23 cellular contexts compared by ENCODE assay signal in the genomic region with DNA sequence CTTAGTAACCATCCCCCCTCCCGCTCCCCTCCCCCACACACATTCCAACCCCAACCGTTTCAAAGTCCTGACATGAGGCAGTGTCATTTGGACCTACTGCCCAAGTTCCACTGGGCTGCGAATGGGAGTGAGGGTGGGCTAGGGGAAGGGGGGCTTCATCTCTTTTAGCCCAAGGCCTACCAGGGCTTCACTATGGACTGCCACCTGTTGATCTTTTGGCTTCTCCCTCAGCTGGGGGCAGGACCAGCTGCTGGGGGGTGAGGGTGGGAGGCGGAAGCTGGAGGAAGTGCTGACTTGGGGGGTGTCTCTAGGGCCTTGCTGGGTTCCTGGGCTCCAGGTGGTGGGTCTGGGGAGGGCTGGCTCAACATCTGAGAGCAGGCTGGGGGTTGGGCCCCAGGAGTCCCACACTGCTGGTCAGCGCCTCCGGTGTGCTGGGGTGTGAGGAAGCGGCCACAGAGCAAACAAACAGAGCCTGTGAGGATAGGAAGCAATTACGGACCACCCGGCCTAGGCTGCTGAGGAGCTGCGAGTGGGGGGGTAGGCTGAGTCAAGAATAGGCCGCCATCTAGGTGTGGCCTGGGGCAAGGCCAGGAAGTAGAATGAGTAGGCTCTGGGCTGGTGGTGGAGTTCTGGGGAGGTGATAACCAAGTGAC.
"Had no signal": no experiment of that assay in that cellular context is flagged by ENCODE, and none has a peak within 500 bp of the region (broad histone marks: within the 10 kb centered on the region; RNA-seq: fewer than 3 reads in every experiment).

No MANE protein-coding gene starts in this region.

- H3K27ac Mint-ChIP-seq: activated CD4-positive, alpha-beta memory T cell treated with anti-CD3 and anti-CD28 coated beads for 36 hours; activated naive CD8-positive, alpha-beta T cell treated with anti-CD3 and anti-CD28 coated beads, Interleukin-2, amount 10 ng/mL, durations not matched to agents 7 days and 5 days; effector memory CD8-positive, alpha-beta T cell; memory B cell; T-helper 1 cell treated with Interleukin-12 subunit alpha and Interleukin-12 subunit beta and Interleukin-4 antibody, amounts not matched to agents 30 μg/mL and 1 μg/mL, for 36 hours had no signal

- H3K27me3 ChIP-seq: esophagus muscularis mucosa, hepatocyte, upper lobe of left lung had no signal

- H3K36me3 Mint-ChIP-seq: activated CD4-positive, alpha-beta memory T cell treated with anti-CD3 and anti-CD28 coated beads for 36 hours; activated naive CD8-positive, alpha-beta T cell treated with anti-CD3 and anti-CD28 coated beads, Interleukin-2, amount 10 ng/mL, durations not matched to agents 7 days and 5 days; memory B cell had no signal

- H3K4me3 Mint-ChIP-seq: activated CD4-positive, alpha-beta memory T cell treated with anti-CD3 and anti-CD28 coated beads for 36 hours; activated naive CD8-positive, alpha-beta T cell treated with anti-CD3 and anti-CD28 coated beads, Interleukin-2, amount 10 ng/mL, durations not matched to agents 7 days and 5 days; central memory CD8-positive, alpha-beta T cell; effector memory CD8-positive, alpha-beta T cell; memory B cell; T-helper 1 cell treated with Interleukin-12 subunit alpha and Interleukin-12 subunit beta and Interleukin-4 antibody, amounts not matched to agents 30 μg/mL and 1 μg/mL, for 36 hours had no signal

- H3K9me3 ChIP-seq: breast epithelium, esophagus muscularis mucosa, upper lobe of left lung had no signal

- H3K9me3 Mint-ChIP-seq: activated CD4-positive, alpha-beta memory T cell treated with anti-CD3 and anti-CD28 coated beads for 36 hours; activated naive CD8-positive, alpha-beta T cell treated with anti-CD3 and anti-CD28 coated beads, Interleukin-2, amount 10 ng/mL, durations not matched to agents 7 days and 5 days; central memory CD8-positive, alpha-beta T cell; effector memory CD8-positive, alpha-beta T cell; memory B cell; T-helper 1 cell treated with Interleukin-12 subunit alpha and Interleukin-12 subunit beta and Interleukin-4 antibody, amounts not matched to agents 30 μg/mL and 1 μg/mL, for 36 hours had no signal

- H3K4me1 ChIP-seq: breast epithelium, upper lobe of left lung had no signal

- H3K36me3 ChIP-seq: breast epithelium, esophagus muscularis mucosa, upper lobe of left lung had no signal

- FAIRE-seq: colon, frontal cortex, islet of Langerhans had no signal

- H3K4me2 ChIP-seq: hepatocyte, smooth muscle cell had no signal

- H3K27ac ChIP-seq: breast epithelium, esophagus muscularis mucosa, hepatocyte, upper lobe of left lung had no signal

- ATAC-seq: effector memory CD8-positive, alpha-beta T cell; sciatic nerve had no signal

- DNase-seq: activated CD4-positive, alpha-beta memory T cell treated with anti-CD3 and anti-CD28 coated beads for 36 hours; activated CD4-positive, alpha-beta T cell treated with anti-CD3 and anti-CD28 coated beads for 48 hours; activated naive CD4-positive, alpha-beta T cell treated with Interleukin-2 at 50 U/mL for 16 hours; activated naive CD8-positive, alpha-beta T cell treated with anti-CD3 and anti-CD28 coated beads, Interleukin-2, amount 10 ng/mL, durations not matched to agents 7 days and 5 days; activated T-cell treated with anti-CD3 and anti-CD28 coated beads, Interleukin-2, amount 50 U/mL, for 48 hours; amniotic stem cell; effector memory CD8-positive, alpha-beta T cell; glutamatergic neuron; stimulated activated CD4-positive, alpha-beta T cell treated with anti-CD3 and anti-CD28 coated beads, Interleukin-2, amount 100 ng/mL, for 48 hours; stimulated activated naive CD4-positive, alpha-beta T cell; T1000; upper lobe of left lung had no signal

- H3K4me3 ChIP-seq: breast epithelium, esophagus muscularis mucosa, hepatocyte, smooth muscle cell, upper lobe of left lung had no signal

- H3K4me1 Mint-ChIP-seq: central memory CD8-positive, alpha-beta T cell; memory B cell had no signal

- H3K79me2 ChIP-seq: hepatocyte had no signal

- H2AFZ ChIP-seq: hepatocyte had no signal
